ENCODE assay signal across 1 cellular context in the genomic region with DNA sequence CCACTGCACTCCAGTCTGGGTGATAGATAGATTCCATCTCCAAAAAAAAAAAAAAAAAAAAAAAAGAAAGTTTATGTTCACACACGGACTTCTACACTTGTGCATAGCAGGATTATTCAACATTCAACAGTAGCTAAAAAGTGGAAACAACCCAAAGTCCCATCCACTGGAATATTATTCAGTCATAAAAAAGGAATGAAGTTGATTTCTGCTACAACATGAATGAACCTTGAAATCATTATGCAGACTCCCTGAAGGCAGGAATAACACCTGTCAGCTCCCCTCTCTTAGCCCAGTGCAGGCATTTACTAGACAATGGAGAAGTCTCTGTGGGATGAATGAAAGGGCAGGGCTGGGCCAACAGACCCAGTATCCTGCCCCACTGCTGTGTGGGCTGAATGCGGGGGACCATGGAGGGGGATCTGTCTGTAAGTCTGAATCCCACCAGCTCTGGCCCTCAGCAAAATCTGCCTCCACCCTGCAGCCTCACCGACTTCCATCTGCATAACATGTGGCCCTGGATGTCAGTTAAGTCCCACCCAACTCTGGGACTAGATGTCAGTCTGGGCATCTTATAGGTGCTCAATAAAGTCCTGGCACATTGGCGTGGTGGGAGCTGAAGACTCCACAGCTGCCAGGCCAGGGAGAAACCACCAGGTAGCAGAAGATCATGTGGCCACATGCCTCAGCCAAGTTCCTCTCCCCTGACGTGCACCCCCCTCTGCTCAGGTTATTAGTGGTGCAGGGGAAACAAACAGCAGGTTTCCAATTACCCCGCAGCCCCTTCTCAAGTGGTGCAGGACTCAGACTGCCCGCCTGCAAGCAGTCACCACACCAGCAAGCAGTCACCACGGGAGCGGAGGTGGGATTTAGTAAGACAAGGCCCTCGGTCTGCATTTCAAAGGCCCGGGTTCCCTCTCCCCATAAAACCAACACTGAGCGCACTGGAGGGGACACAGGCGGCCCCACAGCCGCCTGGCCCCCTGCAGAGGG.
TF ChIP-seq lines count a peak whose summit lies in the region.

No MANE protein-coding gene starts in this region.

TF ChIP-seq in WTC11, 78 proteins besides CTCF, POLR2A, EP300 and RAD21 (continued from another document and continues in another):
- TF ChIP-seq, protein P1, sequence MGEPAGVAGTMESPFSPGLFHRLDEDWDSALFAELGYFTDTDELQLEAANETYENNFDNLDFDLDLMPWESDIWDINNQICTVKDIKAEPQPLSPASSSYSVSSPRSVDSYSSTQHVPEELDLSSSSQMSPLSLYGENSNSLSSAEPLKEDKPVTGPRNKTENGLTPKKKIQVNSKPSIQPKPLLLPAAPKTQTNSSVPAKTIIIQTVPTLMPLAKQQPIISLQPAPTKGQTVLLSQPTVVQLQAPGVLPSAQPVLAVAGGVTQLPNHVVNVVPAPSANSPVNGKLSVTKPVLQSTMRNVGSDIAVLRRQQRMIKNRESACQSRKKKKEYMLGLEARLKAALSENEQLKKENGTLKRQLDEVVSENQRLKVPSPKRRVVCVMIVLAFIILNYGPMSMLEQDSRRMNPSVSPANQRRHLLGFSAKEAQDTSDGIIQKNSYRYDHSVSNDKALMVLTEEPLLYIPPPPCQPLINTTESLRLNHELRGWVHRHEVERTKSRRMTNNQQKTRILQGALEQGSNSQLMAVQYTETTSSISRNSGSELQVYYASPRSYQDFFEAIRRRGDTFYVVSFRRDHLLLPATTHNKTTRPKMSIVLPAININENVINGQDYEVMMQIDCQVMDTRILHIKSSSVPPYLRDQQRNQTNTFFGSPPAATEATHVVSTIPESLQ (CRISPR knock-in tag; IDR thresholded peaks at IDR 0.05), result no peak
- TF ChIP-seq TEAD4 (CRISPR knock-in tag; IDR thresholded peaks at IDR 0.05), result 0 out of 2 replicates have a peak, but pooled peaks have one; percentile 60
- TF ChIP-seq KAT7 (CRISPR knock-in tag; IDR thresholded peaks at IDR 0.05; ENCODE audit: borderline replicate concordance), result no peak
- TF ChIP-seq PRRX2 (CRISPR knock-in tag; IDR thresholded peaks at IDR 0.05), result 0 out of 2 replicates have a peak, but pooled peaks have one; percentile 21
- TF ChIP-seq, protein P2, sequence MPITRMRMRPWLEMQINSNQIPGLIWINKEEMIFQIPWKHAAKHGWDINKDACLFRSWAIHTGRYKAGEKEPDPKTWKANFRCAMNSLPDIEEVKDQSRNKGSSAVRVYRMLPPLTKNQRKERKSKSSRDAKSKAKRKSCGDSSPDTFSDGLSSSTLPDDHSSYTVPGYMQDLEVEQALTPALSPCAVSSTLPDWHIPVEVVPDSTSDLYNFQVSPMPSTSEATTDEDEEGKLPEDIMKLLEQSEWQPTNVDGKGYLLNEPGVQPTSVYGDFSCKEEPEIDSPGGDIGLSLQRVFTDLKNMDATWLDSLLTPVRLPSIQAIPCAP (CRISPR knock-in tag; IDR thresholded peaks at IDR 0.05), result no peak
- no peak for TF ChIP-seq NFATC4 (CRISPR knock-in tag; IDR thresholded peaks at IDR 0.05)
- TF ChIP-seq ZNF121 (CRISPR knock-in tag; IDR thresholded peaks at IDR 0.05), result no peak
- no peak for TF ChIP-seq ZNF416 (CRISPR knock-in tag; IDR thresholded peaks at IDR 0.05)
- TF ChIP-seq, protein P3, sequence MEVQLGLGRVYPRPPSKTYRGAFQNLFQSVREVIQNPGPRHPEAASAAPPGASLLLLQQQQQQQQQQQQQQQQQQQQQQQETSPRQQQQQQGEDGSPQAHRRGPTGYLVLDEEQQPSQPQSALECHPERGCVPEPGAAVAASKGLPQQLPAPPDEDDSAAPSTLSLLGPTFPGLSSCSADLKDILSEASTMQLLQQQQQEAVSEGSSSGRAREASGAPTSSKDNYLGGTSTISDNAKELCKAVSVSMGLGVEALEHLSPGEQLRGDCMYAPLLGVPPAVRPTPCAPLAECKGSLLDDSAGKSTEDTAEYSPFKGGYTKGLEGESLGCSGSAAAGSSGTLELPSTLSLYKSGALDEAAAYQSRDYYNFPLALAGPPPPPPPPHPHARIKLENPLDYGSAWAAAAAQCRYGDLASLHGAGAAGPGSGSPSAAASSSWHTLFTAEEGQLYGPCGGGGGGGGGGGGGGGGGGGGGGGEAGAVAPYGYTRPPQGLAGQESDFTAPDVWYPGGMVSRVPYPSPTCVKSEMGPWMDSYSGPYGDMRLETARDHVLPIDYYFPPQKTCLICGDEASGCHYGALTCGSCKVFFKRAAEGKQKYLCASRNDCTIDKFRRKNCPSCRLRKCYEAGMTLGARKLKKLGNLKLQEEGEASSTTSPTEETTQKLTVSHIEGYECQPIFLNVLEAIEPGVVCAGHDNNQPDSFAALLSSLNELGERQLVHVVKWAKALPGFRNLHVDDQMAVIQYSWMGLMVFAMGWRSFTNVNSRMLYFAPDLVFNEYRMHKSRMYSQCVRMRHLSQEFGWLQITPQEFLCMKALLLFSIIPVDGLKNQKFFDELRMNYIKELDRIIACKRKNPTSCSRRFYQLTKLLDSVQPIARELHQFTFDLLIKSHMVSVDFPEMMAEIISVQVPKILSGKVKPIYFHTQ (CRISPR knock-in tag; IDR thresholded peaks at IDR 0.05), result no peak
- TF ChIP-seq FOXK1 (CRISPR knock-in tag; IDR thresholded peaks at IDR 0.05), result peak; percentile 80
- TF ChIP-seq NFYB (CRISPR knock-in tag; conservative IDR thresholded peaks at IDR 0.05; ENCODE audit: low read depth), result no peak
- no peak for TF ChIP-seq ELF4 (CRISPR knock-in tag; IDR thresholded peaks at IDR 0.05; ENCODE audit: low read depth)
- TF ChIP-seq JAZF1 (CRISPR knock-in tag; IDR thresholded peaks at IDR 0.05), result no peak
- no peak for TF ChIP-seq EMX1 (CRISPR knock-in tag; IDR thresholded peaks at IDR 0.05)
- TF ChIP-seq NR2C2 (CRISPR knock-in tag; IDR thresholded peaks at IDR 0.05), result no peak
- no peak for TF ChIP-seq IRF2 (CRISPR knock-in tag; IDR thresholded peaks at IDR 0.05; ENCODE audit: borderline replicate concordance, low read depth)
- TF ChIP-seq, protein P4, sequence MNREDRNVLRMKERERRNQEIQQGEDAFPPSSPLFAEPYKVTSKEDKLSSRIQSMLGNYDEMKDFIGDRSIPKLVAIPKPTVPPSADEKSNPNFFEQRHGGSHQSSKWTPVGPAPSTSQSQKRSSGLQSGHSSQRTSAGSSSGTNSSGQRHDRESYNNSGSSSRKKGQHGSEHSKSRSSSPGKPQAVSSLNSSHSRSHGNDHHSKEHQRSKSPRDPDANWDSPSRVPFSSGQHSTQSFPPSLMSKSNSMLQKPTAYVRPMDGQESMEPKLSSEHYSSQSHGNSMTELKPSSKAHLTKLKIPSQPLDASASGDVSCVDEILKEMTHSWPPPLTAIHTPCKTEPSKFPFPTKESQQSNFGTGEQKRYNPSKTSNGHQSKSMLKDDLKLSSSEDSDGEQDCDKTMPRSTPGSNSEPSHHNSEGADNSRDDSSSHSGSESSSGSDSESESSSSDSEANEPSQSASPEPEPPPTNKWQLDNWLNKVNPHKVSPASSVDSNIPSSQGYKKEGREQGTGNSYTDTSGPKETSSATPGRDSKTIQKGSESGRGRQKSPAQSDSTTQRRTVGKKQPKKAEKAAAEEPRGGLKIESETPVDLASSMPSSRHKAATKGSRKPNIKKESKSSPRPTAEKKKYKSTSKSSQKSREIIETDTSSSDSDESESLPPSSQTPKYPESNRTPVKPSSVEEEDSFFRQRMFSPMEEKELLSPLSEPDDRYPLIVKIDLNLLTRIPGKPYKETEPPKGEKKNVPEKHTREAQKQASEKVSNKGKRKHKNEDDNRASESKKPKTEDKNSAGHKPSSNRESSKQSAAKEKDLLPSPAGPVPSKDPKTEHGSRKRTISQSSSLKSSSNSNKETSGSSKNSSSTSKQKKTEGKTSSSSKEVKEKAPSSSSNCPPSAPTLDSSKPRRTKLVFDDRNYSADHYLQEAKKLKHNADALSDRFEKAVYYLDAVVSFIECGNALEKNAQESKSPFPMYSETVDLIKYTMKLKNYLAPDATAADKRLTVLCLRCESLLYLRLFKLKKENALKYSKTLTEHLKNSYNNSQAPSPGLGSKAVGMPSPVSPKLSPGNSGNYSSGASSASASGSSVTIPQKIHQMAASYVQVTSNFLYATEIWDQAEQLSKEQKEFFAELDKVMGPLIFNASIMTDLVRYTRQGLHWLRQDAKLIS (CRISPR knock-in tag; IDR thresholded peaks at IDR 0.05; ENCODE audit: borderline replicate concordance), result no peak
- TF ChIP-seq ETV6 (CRISPR knock-in tag; IDR thresholded peaks at IDR 0.05), result peak; percentile 75; the same call in 1 of the 2 replicates
- no peak; the same call in 1 of the 2 replicates for TF ChIP-seq CREM (CRISPR knock-in tag; IDR thresholded peaks at IDR 0.05)
- TF ChIP-seq RORB (CRISPR knock-in tag; IDR thresholded peaks at IDR 0.05), result no peak
- no peak for TF ChIP-seq NFE2L1 (CRISPR knock-in tag; IDR thresholded peaks at IDR 0.05)
- TF ChIP-seq, protein P5, sequence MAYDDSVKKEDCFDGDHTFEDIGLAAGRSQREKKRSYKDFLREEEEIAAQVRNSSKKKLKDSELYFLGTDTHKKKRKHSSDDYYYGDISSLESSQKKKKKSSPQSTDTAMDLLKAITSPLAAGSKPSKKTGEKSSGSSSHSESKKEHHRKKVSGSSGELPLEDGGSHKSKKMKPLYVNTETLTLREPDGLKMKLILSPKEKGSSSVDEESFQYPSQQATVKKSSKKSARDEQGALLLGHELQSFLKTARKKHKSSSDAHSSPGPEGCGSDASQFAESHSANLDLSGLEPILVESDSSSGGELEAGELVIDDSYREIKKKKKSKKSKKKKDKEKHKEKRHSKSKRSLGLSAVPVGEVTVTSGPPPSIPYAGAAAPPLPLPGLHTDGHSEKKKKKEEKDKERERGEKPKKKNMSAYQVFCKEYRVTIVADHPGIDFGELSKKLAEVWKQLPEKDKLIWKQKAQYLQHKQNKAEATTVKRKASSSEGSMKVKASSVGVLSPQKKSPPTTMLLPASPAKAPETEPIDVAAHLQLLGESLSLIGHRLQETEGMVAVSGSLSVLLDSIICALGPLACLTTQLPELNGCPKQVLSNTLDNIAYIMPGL (CRISPR knock-in tag; IDR thresholded peaks at IDR 0.05), result no peak
- TF ChIP-seq NR1H2 (CRISPR knock-in tag; IDR thresholded peaks at IDR 0.05), result no peak
- TF ChIP-seq, protein P6, sequence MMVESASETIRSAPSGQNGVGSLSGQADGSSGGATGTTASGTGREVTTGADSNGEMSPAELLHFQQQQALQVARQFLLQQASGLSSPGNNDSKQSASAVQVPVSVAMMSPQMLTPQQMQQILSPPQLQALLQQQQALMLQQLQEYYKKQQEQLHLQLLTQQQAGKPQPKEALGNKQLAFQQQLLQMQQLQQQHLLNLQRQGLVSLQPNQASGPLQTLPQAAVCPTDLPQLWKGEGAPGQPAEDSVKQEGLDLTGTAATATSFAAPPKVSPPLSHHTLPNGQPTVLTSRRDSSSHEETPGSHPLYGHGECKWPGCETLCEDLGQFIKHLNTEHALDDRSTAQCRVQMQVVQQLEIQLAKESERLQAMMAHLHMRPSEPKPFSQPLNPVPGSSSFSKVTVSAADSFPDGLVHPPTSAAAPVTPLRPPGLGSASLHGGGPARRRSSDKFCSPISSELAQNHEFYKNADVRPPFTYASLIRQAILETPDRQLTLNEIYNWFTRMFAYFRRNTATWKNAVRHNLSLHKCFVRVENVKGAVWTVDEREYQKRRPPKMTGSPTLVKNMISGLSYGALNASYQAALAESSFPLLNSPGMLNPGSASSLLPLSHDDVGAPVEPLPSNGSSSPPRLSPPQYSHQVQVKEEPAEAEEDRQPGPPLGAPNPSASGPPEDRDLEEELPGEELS (CRISPR knock-in tag; IDR thresholded peaks at IDR 0.05), result peak; percentile 89; the same call in 1 of the 2 replicates
- TF ChIP-seq, protein P7, sequence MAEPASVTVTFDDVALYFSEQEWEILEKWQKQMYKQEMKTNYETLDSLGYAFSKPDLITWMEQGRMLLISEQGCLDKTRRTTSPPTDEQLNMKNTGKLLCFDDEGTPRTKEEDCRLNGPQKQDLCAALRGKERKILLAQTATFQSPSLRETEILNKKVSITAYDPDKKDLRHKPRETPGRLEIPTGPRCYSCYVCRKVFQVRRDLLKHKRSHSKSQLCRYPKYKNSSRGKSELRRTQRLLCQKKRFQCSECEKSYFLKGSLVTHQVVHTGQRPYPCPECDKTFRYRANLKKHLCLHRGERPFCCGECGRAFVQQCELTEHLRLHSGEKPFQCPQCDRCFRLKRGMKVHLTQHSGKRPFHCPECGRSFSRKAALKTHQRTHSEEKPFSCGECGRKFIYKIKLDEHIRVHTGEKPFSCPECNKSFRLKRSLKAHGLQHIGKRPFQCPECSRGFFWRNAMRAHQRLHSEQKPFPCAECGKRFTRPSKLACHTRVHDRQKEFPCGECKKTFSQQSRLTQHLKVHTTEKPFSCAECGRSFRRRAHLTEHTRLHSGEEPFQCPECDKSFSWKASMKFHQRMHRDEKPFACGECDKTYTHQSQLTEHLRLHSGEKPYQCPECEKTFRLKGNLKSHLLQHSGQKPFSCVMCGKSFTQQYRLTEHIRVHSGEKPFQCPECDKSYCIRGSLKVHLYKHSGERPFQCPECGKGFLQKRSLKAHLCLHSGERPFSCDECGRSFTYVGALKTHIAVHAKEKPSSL (CRISPR knock-in tag; conservative IDR thresholded peaks at IDR 0.05), result no peak
- TF ChIP-seq GTF2I (CRISPR knock-in tag; conservative IDR thresholded peaks at IDR 0.05), result no peak
- no peak for TF ChIP-seq SMAD3 (CRISPR knock-in tag; IDR thresholded peaks at IDR 0.05; ENCODE audit: borderline replicate concordance)
- TF ChIP-seq OVOL2 (CRISPR knock-in tag; IDR thresholded peaks at IDR 0.05; ENCODE audit: borderline replicate concordance), result no peak
- TF ChIP-seq RELA (CRISPR knock-in tag; IDR thresholded peaks at IDR 0.05; ENCODE audit: borderline replicate concordance), result no peak
- no peak for TF ChIP-seq ZBTB21 (CRISPR knock-in tag; IDR thresholded peaks at IDR 0.05; ENCODE audit: borderline replicate concordance)
- TF ChIP-seq FOXP1 (CRISPR knock-in tag; IDR thresholded peaks at IDR 0.05; ENCODE audit: borderline replicate concordance), result peak; percentile 32; the same call in 1 of the 2 replicates
- no peak for TF ChIP-seq JUN (CRISPR knock-in tag; IDR thresholded peaks at IDR 0.05)
- TF ChIP-seq, protein P8, sequence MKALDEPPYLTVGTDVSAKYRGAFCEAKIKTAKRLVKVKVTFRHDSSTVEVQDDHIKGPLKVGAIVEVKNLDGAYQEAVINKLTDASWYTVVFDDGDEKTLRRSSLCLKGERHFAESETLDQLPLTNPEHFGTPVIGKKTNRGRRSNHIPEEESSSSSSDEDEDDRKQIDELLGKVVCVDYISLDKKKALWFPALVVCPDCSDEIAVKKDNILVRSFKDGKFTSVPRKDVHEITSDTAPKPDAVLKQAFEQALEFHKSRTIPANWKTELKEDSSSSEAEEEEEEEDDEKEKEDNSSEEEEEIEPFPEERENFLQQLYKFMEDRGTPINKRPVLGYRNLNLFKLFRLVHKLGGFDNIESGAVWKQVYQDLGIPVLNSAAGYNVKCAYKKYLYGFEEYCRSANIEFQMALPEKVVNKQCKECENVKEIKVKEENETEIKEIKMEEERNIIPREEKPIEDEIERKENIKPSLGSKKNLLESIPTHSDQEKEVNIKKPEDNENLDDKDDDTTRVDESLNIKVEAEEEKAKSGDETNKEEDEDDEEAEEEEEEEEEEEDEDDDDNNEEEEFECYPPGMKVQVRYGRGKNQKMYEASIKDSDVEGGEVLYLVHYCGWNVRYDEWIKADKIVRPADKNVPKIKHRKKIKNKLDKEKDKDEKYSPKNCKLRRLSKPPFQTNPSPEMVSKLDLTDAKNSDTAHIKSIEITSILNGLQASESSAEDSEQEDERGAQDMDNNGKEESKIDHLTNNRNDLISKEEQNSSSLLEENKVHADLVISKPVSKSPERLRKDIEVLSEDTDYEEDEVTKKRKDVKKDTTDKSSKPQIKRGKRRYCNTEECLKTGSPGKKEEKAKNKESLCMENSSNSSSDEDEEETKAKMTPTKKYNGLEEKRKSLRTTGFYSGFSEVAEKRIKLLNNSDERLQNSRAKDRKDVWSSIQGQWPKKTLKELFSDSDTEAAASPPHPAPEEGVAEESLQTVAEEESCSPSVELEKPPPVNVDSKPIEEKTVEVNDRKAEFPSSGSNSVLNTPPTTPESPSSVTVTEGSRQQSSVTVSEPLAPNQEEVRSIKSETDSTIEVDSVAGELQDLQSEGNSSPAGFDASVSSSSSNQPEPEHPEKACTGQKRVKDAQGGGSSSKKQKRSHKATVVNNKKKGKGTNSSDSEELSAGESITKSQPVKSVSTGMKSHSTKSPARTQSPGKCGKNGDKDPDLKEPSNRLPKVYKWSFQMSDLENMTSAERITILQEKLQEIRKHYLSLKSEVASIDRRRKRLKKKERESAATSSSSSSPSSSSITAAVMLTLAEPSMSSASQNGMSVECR (CRISPR knock-in tag; IDR thresholded peaks at IDR 0.05; ENCODE audit: borderline replicate concordance), result peak; percentile 53; the same call in 1 of the 2 replicates
- no peak for TF ChIP-seq NR3C1 (CRISPR knock-in tag; conservative IDR thresholded peaks at IDR 0.05; ENCODE audit: low read depth)
